ENCODE assay signal across 18 cellular contexts in genomic region chr14:98321838-98322237, GRCh38.
A peak's percentile ranks its signal among the peaks of the same experiment; 100 is the strongest.
DNase-seq lines count a peak whose midpoint lies in the region; ATAC-seq, FAIRE-seq and TF ChIP-seq lines count a peak whose summit lies in the region.
"Had no signal": no experiment of that assay in that cellular context is flagged by ENCODE, and none has a peak within 500 bp of the region (broad histone marks: within the 10 kb centered on the region; RNA-seq: fewer than 3 reads in every experiment).

No MANE protein-coding gene starts in this region.

- in situ Hi-C loops in HepG2 (cut with HindIII; ENCODE audit: extremely low pct_ligation_motif_present, low pct_unique_long_range_greater_than_20kb) = no loop called here

- peaks cover 4 to 6% of the 10 kb centered on the region in 2 donors for H3K4me1 Mint-ChIP-seq in effector memory CD8-positive, alpha-beta T cell (ENCODE audit: low read depth in 2 of 2)
- peaks cover 10% of the 10 kb centered on the region for H3K4me1 Mint-ChIP-seq in activated naive CD8-positive, alpha-beta T cell treated with anti-CD3 and anti-CD28 coated beads, Interleukin-2, amount 50 U/mL, for 24 hours

- TF ChIP-seq RAD21 in HepG2 (CRISPR knock-in tag; IDR thresholded peaks at IDR 0.05) = no peak

- TF ChIP-seq EP300 in HepG2 (IDR thresholded peaks at IDR 0.05; ENCODE audit: low read depth in 2 of 2, low read length in 2 of 2) = no peak
- TF ChIP-seq EP300 in HepG2 (CRISPR knock-in tag; IDR thresholded peaks at IDR 0.05; ENCODE audit: borderline replicate concordance) = no peak

- H3K9me2 ChIP-seq in Karpas-422 (replicated peaks; ENCODE audit: insufficient read depth, low read length) = no peaks in the 10 kb centered on the region

- H3K36me3 ChIP-seq in HepG2 (replicated peaks in 1 of 2; ENCODE audit: control insufficient read depth in 1 of 2, insufficient read depth in 2 of 2, low read length in 2 of 2) = no peaks in the 10 kb centered on the region
- H3K36me3 ChIP-seq in right lobe of liver = no peaks in the 10 kb centered on the region
- no peaks in the 10 kb centered on the region for H3K36me3 ChIP-seq in Karpas-422 (ENCODE audit: insufficient read depth, low read length)
- no peaks in the 10 kb centered on the region for H3K36me3 ChIP-seq in BE2C

- H3K4me3 ChIP-seq in HepG2 (replicated peaks in 1 of 3; ENCODE audit: insufficient read depth in 1 of 3, low read depth in 2 of 3, low read length in 3 of 3) (no peak overlapping the region), right lobe of liver (no peak overlapping the region), Karpas-422 (ENCODE audit: low read length) (no peak overlapping the region), BE2C (ENCODE audit: low read depth, low read length) (no peak overlapping the region)
- H3K4me3 ChIP-seq: A549, GM12878, GM23248 had no signal

- no peak for TF ChIP-seq CTCF in HepG2 (CRISPR knock-in tag; IDR thresholded peaks at IDR 0.05)
- no peak for TF ChIP-seq CTCF in right lobe of liver (IDR thresholded peaks at IDR 0.05)
- TF ChIP-seq CTCF in BE2C (IDR thresholded peaks at IDR 0.05; ENCODE audit: low read depth, low read length) = no peak

- H3K9ac ChIP-seq in HepG2 (ENCODE audit: insufficient read depth, low read depth, low read length) (no peak overlapping the region), Karpas-422 (ENCODE audit: low read length) (no peak overlapping the region)
- H3K9ac ChIP-seq: GM23248 had no signal

- peaks cover 0 to 2% of the 10 kb centered on the region in 2 donors for H3K9me3 Mint-ChIP-seq in effector memory CD8-positive, alpha-beta T cell
- H3K9me3 Mint-ChIP-seq in activated naive CD8-positive, alpha-beta T cell treated with anti-CD3 and anti-CD28 coated beads, Interleukin-2, amount 50 U/mL, for 24 hours = peaks cover 38% of the 10 kb centered on the region

- H3K4me1 ChIP-seq in HepG2 (ENCODE audit: insufficient read depth, low read length) (no peaks in the 10 kb centered on the region), right lobe of liver (no peaks in the 10 kb centered on the region), Karpas-422 (ENCODE audit: low read length) (no peaks in the 10 kb centered on the region), BE2C (no peaks in the 10 kb centered on the region)
- H3K4me1 ChIP-seq: A549 had no signal

- no TSS peak for BruUV-seq in HepG2 (replicated peaks; lab: Mats Ljungman, UMichigan)

- POLR2A ChIA-PET in HepG2 (lab: Yijun Ruan, JAX) = no interaction called here

- CTCF ChIA-PET in HepG2 (lab: Yijun Ruan, JAX; ENCODE audit: low intra/inter-chr PET ratio, low total read pairs) = no interaction called here

- peak overlapping the region; percentile 44 to 70 for H3K27ac Mint-ChIP-seq in effector memory CD8-positive, alpha-beta T cell
- H3K27ac Mint-ChIP-seq in activated naive CD8-positive, alpha-beta T cell treated with anti-CD3 and anti-CD28 coated beads, Interleukin-2, amount 50 U/mL, for 24 hours = no peak overlapping the region
- H3K27ac Mint-ChIP-seq: CD4-positive, alpha-beta T cell had no signal

- no peak overlapping the region for H3K27ac ChIP-seq in HepG2 (ENCODE audit: extremely low read length, insufficient read depth, low read length)
- H3K27ac ChIP-seq in right lobe of liver = no peak overlapping the region
- no peak overlapping the region for H3K27ac ChIP-seq in Karpas-422 (ENCODE audit: low read length)
- H3K27ac ChIP-seq: A549, GM23248 had no signal

- H3K27me3 Mint-ChIP-seq in effector memory CD8-positive, alpha-beta T cell = no peaks in the 10 kb centered on the region
- H3K27me3 Mint-ChIP-seq in activated naive CD8-positive, alpha-beta T cell treated with anti-CD3 and anti-CD28 coated beads, Interleukin-2, amount 50 U/mL, for 24 hours = no peaks in the 10 kb centered on the region
- H3K27me3 Mint-ChIP-seq: CD4-positive, alpha-beta T cell had no signal

- no peak for FAIRE-seq in HepG2 (lab: Jason Lieb, UNC)
- FAIRE-seq: A549, GM12878, GM18507, H54, HTR-8/SVneo had no signal

- H3K4me3 Mint-ChIP-seq in effector memory CD8-positive, alpha-beta T cell = no peak overlapping the region
- no peak overlapping the region for H3K4me3 Mint-ChIP-seq in activated naive CD8-positive, alpha-beta T cell treated with anti-CD3 and anti-CD28 coated beads, Interleukin-2, amount 50 U/mL, for 24 hours
- H3K4me3 Mint-ChIP-seq: CD4-positive, alpha-beta T cell had no signal

- no peaks in the 10 kb centered on the region for H3K36me3 Mint-ChIP-seq in effector memory CD8-positive, alpha-beta T cell (ENCODE audit: insufficient read depth)
- peaks cover 1% of the 10 kb centered on the region for H3K36me3 Mint-ChIP-seq in activated naive CD8-positive, alpha-beta T cell treated with anti-CD3 and anti-CD28 coated beads, Interleukin-2, amount 50 U/mL, for 24 hours (ENCODE audit: low read depth)

- H3K9me3 ChIP-seq in HepG2 (ENCODE audit: low read length) = peaks cover 80% of the 10 kb centered on the region
- no peaks in the 10 kb centered on the region for H3K9me3 ChIP-seq in right lobe of liver
- H3K9me3 ChIP-seq in Karpas-422 (ENCODE audit: low read length) = peaks cover 50% of the 10 kb centered on the region
- H3K9me3 ChIP-seq in BE2C = no peaks in the 10 kb centered on the region

- H3K27me3 ChIP-seq in HepG2 (ENCODE audit: control insufficient read depth in 1 of 2, insufficient read depth in 2 of 2, low read length in 2 of 2) (no peaks in the 10 kb centered on the region), right lobe of liver (no peaks in the 10 kb centered on the region), Karpas-422 (ENCODE audit: low read length) (no peaks in the 10 kb centered on the region), BE2C (no peaks in the 10 kb centered on the region)

- DNase-seq in HepG2 (ENCODE audit: low spot score) = no peak
- no peak for DNase-seq in right lobe of liver
- DNase-seq in Karpas-422 = peak; percentile 32
- DNase-seq in effector memory CD8-positive, alpha-beta T cell = no peak
- DNase-seq in renal cortical epithelial cell (ENCODE audit: low read depth) = peak; percentile 76
- no peak for DNase-seq in SIG-M5 treated with dmso at 0.1 percent for 504 hours (lab: John Stamatoyannopoulos, UW; ENCODE audit: unreplicated experiment)
- no peak for DNase-seq in BE2C
- DNase-seq in activated naive CD8-positive, alpha-beta T cell treated with anti-CD3 and anti-CD28 coated beads, Interleukin-2, amount 50 U/mL, for 24 hours = no peak
- DNase-seq: Calu3; CD4-positive, alpha-beta T cell; DMS 273 treated with DMSO at 0.1 percent for 48 hours; GM23248 had no signal

- TF ChIP-seq POLR2A in HepG2 (IDR thresholded peaks at IDR 0.05; ENCODE audit: insufficient read depth in 1 of 2, low read depth in 2 of 2, low read length in 2 of 2) (no peak), right lobe of liver (IDR thresholded peaks at IDR 0.05) (no peak)

- H3K4me2 ChIP-seq in HepG2 (ENCODE audit: low read depth, low read length) (no peak overlapping the region), Karpas-422 (ENCODE audit: low read depth, low read length, poor library complexity, severe bottlenecking) (no peak overlapping the region)
- H3K4me2 ChIP-seq: A549 had no signal

- H2AFZ ChIP-seq in HepG2 (ENCODE audit: low read length) = no peak overlapping the region
- no peak overlapping the region for H2AFZ ChIP-seq in Karpas-422 (ENCODE audit: low read length)
- H2AFZ ChIP-seq: GM23248 had no signal

- intact Hi-C loops in HepG2 (cut with micrococcal nuclease; ENCODE audit: unreplicated experiment) (no loop called here), right lobe of liver (cut with DNase I) (no loop called here)

- no peak for ATAC-seq in HepG2
- ATAC-seq in right lobe of liver = no peak
- ATAC-seq in effector memory CD8-positive, alpha-beta T cell (replicated peaks) = no peak
- ATAC-seq in activated naive CD8-positive, alpha-beta T cell treated with anti-CD3 and anti-CD28 coated beads, Interleukin-2, amount 50 U/mL, for 24 hours = no peak
- ATAC-seq: A549, GM12878, HCT116 had no signal

- H3K79me2 ChIP-seq in HepG2 (ENCODE audit: insufficient read depth, low read length) (no peaks in the 10 kb centered on the region), Karpas-422 (ENCODE audit: low read length) (no peaks in the 10 kb centered on the region)

- 2% methylated on average over 3 of the region's 3 CpGs for WGBS in HepG2 (ENCODE audit: low lambda C conversion rate)
- 23% methylated on average over 3 of the region's 3 CpGs for WGBS in right lobe of liver (ENCODE audit: insufficient coverage, low coverage, low lambda C conversion rate, missing lambda C conversion rate)

- H4K20me1 ChIP-seq in HepG2 (ENCODE audit: insufficient read depth, low read length) = no peaks in the 10 kb centered on the region
- H4K20me1 ChIP-seq in Karpas-422 (ENCODE audit: insufficient read depth, low read depth, low read length) = no peaks in the 10 kb centered on the region

TF ChIP-seq in HepG2, 621 proteins besides CTCF, POLR2A, EP300 and RAD21:
- TF ChIP-seq ARID3A (IDR thresholded peaks at IDR 0.05; ENCODE audit: low read depth, low read length) = no peak
- TF ChIP-seq MNT (IDR thresholded peaks at IDR 0.05) = peak; percentile 86
- TF ChIP-seq EED (CRISPR knock-in tag; IDR thresholded peaks at IDR 0.05) = no peak

Comparison
In these comparisons a context has a peak if more than half of its experiments do, and no peak if none do; other contexts are left out.
1. DNase-seq: peak in Karpas-422 (single experiment) and renal cortical epithelial cell (single experiment); none in HepG2 (single experiment), right lobe of liver (0 of 3), effector memory CD8-positive, alpha-beta T cell (0 of 3), SIG-M5 treated with dmso at 0.1 percent for 504 hours (single experiment), BE2C (single experiment) and activated naive CD8-positive, alpha-beta T cell treated with anti-CD3 and anti-CD28 coated beads, Interleukin-2, amount 50 U/mL, for 24 hours (single experiment).